Comparison of ENCODE assay signal across 16 cellular contexts in genomic region chr6:135251964-135252429, GRCh38.
A peak's percentile ranks its signal among the peaks of the same experiment; 100 is the strongest.
DNase-seq lines count a peak whose midpoint lies in the region; ATAC-seq, FAIRE-seq and TF ChIP-seq lines count a peak whose summit lies in the region.
"Had no signal": no experiment of that assay in that cellular context is flagged by ENCODE, and none has a peak within 500 bp of the region (broad histone marks: within the 10 kb centered on the region; RNA-seq: fewer than 3 reads in every experiment).

No MANE protein-coding gene starts in this region.

- in situ Hi-C loops in KBM-7 (cut with MboI; ENCODE audit: low pct_unique_long_range_greater_than_20kb, low sequenced_read_pairs): no loop called here

- no peak for TF ChIP-seq RAD21 in H1 (IDR thresholded peaks at IDR 0.05 in 1 of 2, conservative IDR thresholded peaks at IDR 0.05 in 1 of 2; ENCODE audit: low read depth in 2 of 2, low read length in 2 of 2)

- peak overlapping the region; percentile 77; the same call in 1 of the 2 replicates for H2BK20ac ChIP-seq in H1 (ENCODE audit: low read length)

- peak; percentile 54 for DNase-seq in activated CD4-positive, alpha-beta T cell treated with anti-CD3 and anti-CD28 coated beads for 36 hours
- DNase-seq in activated CD4-positive, alpha-beta T cell treated with anti-CD3 and anti-CD28 coated beads, Interleukin-2, amount 50 U/mL, for 4 hours: no peak
- DNase-seq in KBM-7 (peak; percentile 48), H1 (ENCODE audit: low read depth in 1 of 2, low spot score in 2 of 2) (no peak), osteoblast (ENCODE audit: insufficient read length, low spot score, missing footprints) (no peak), T-helper 9 cell (no peak), Right ventricle myocardium inferior (ENCODE audit: missing footprints) (no peak)
- DNase-seq: ACHN; activated effector memory CD4-positive, alpha-beta T cell treated with Interleukin-2 at 50 U/mL for 16 hours; foreskin melanocyte; left ventricle myocardium inferior; stimulated activated CD4-positive, alpha-beta T cell treated with anti-CD3 and anti-CD28 coated beads, Interleukin-4, amount 100 ng/mL, for 4 hours had no signal

- H3K36me3 ChIP-seq in H1 (ENCODE audit: control insufficient read depth in 2 of 4, insufficient read depth in 4 of 4, low read length in 3 of 4) (no peaks in the 10 kb centered on the region), osteoblast (ENCODE audit: insufficient read depth, low read length) (no peaks in the 10 kb centered on the region)
- H3K36me3 ChIP-seq: left ventricle myocardium inferior, suprapubic skin had no signal

- WGBS in H1 (ENCODE audit: extremely low coverage in 1 of 2, insufficient coverage in 1 of 2, insufficient read length in 1 of 2, insufficient replicate concordance in 2 of 2, low coverage in 1 of 2, low lambda C conversion rate in 2 of 2, missing lambda C conversion rate in 1 of 2), 2 experiments: 67% methylated on average over 8 of the region's 8 CpGs; no CpG with 5 or more reads in 1 of the 2 experiments

- H3K18ac ChIP-seq in H1 (ENCODE audit: extremely low read depth, low read length): peak overlapping the region; percentile 95

- no peaks in the 10 kb centered on the region for H3K9me3 Mint-ChIP-seq in activated CD4-positive, alpha-beta T cell treated with anti-CD3 and anti-CD28 coated beads for 36 hours (ENCODE audit: low read depth)
- H3K9me3 Mint-ChIP-seq: IgD-negative memory B cell had no signal

- H3K14ac ChIP-seq in H1 (ENCODE audit: insufficient read length): no peak overlapping the region

- peak overlapping the region; percentile 69 for H4K91ac ChIP-seq in H1 (replicated peaks; ENCODE audit: insufficient read length, low read length)

- H3K4me3 Mint-ChIP-seq in activated CD4-positive, alpha-beta T cell treated with anti-CD3 and anti-CD28 coated beads for 36 hours: no peak overlapping the region
- H3K4me3 Mint-ChIP-seq: IgD-negative memory B cell had no signal

- H2AFZ ChIP-seq in H1 (ENCODE audit: low read length): no peak overlapping the region
- peak overlapping the region; percentile 30 for H2AFZ ChIP-seq in osteoblast (ENCODE audit: low read length)

- H3K27ac Mint-ChIP-seq in activated CD4-positive, alpha-beta T cell treated with anti-CD3 and anti-CD28 coated beads for 36 hours: no peak overlapping the region
- H3K27ac Mint-ChIP-seq: IgD-negative memory B cell had no signal

- no peak overlapping the region for H2BK15ac ChIP-seq in H1 (ENCODE audit: low read length)

- H3K36me3 Mint-ChIP-seq in activated CD4-positive, alpha-beta T cell treated with anti-CD3 and anti-CD28 coated beads for 36 hours (ENCODE audit: low read depth): no peaks in the 10 kb centered on the region
- H3K36me3 Mint-ChIP-seq: IgD-negative memory B cell had no signal

- no peaks in the 10 kb centered on the region for H3K27me3 ChIP-seq in H1 (replicated peaks in 1 of 4; ENCODE audit: control insufficient read depth in 3 of 4, extremely low read depth in 1 of 4, insufficient read depth in 3 of 4, low read length in 3 of 4)
- H3K27me3 ChIP-seq in osteoblast (ENCODE audit: insufficient read depth, low read length): no peaks in the 10 kb centered on the region
- H3K27me3 ChIP-seq: suprapubic skin had no signal

- H3K56ac ChIP-seq in H1 (replicated peaks; ENCODE audit: insufficient read length, low read depth, low read length): peak overlapping the region; percentile 44

- H3K4me3 ChIP-seq in H1 (ENCODE audit: extremely low read depth in 1 of 4, insufficient read depth in 2 of 4, low read depth in 3 of 4, low read length in 4 of 4) (peak overlapping the region in 1 of 4 experiments; percentile 35; a peak in 1 of 8 replicates), osteoblast (ENCODE audit: insufficient read depth, low read length) (no peak overlapping the region)
- H3K4me3 ChIP-seq: left ventricle myocardium inferior, suprapubic skin had no signal

- no peaks in the 10 kb centered on the region for H3K79me2 ChIP-seq in H1 (ENCODE audit: control insufficient read depth in 1 of 2, insufficient read depth in 2 of 2, low read length in 2 of 2)
- H3K79me2 ChIP-seq in osteoblast (ENCODE audit: insufficient read depth, low read length): no peaks in the 10 kb centered on the region

- H3K23me2 ChIP-seq in H1 (ENCODE audit: low read depth, low read length): no peaks in the 10 kb centered on the region

- H2BK5ac ChIP-seq in H1 (ENCODE audit: low read depth, low read length): peak overlapping the region; percentile 48; the same call in 1 of the 2 replicates

- H2AK5ac ChIP-seq in H1 (ENCODE audit: low read depth, low read length): no peak overlapping the region

- no peak overlapping the region for H4K8ac ChIP-seq in H1 (ENCODE audit: extremely low read depth, insufficient read depth, low read length)

- no peak for TF ChIP-seq EP300 in H1 (IDR thresholded peaks at IDR 0.05; ENCODE audit: borderline replicate concordance in 1 of 2, low read depth in 2 of 2, low read length in 2 of 2)

- ATAC-seq in activated CD4-positive, alpha-beta T cell treated with anti-CD3 and anti-CD28 coated beads for 36 hours: peak; percentile 91
- no peak for ATAC-seq in Right ventricle myocardium inferior
- ATAC-seq in HG02763 (IDR thresholded peaks at IDR 0.05; ENCODE audit: unreplicated experiment): no peak

- H3K4me2 ChIP-seq in H1 (ENCODE audit: insufficient read depth in 1 of 2, low read depth in 2 of 2, low read length in 2 of 2) (peak overlapping the region in 1 of 2 experiments; percentile 64; a peak in 2 of 4 replicates), osteoblast (ENCODE audit: insufficient read depth, low read length) (no peak overlapping the region)

- no peaks in the 10 kb centered on the region for H3K9me3 ChIP-seq in H1 (ENCODE audit: insufficient read depth in 2 of 2, low read depth in 1 of 2, low read length in 1 of 2)
- no peaks in the 10 kb centered on the region for H3K9me3 ChIP-seq in osteoblast (ENCODE audit: low read depth, low read length)
- H3K9me3 ChIP-seq: left ventricle myocardium inferior, suprapubic skin had no signal

- H3K27ac ChIP-seq in H1 (ENCODE audit: low read depth, low read length) (no peak overlapping the region), osteoblast (ENCODE audit: low read depth, low read length) (no peak overlapping the region)
- H3K27ac ChIP-seq: left ventricle myocardium inferior, suprapubic skin had no signal

- H3K27me3 Mint-ChIP-seq in activated CD4-positive, alpha-beta T cell treated with anti-CD3 and anti-CD28 coated beads for 36 hours: no peaks in the 10 kb centered on the region
- H3K27me3 Mint-ChIP-seq: IgD-negative memory B cell had no signal

- no peak for FAIRE-seq in H1 (lab: Jason Lieb, UNC)
- FAIRE-seq: GM18507 had no signal

- no peak for TF ChIP-seq POLR2A in H1 (IDR thresholded peaks at IDR 0.05; ENCODE audit: control extremely low read depth in 1 of 2, low read depth in 2 of 2, low read length in 2 of 2)

- H4K20me1 ChIP-seq in H1 (replicated peaks in 1 of 2; ENCODE audit: control insufficient read depth in 1 of 2, insufficient read depth in 2 of 2, low read length in 2 of 2) (no peaks in the 10 kb centered on the region), osteoblast (ENCODE audit: insufficient read depth, low read length) (no peaks in the 10 kb centered on the region)

- peak overlapping the region; percentile 49 for H4K5ac ChIP-seq in H1 (ENCODE audit: insufficient read length, low read depth, low read length)

- H3K4me1 Mint-ChIP-seq in activated CD4-positive, alpha-beta T cell treated with anti-CD3 and anti-CD28 coated beads for 36 hours: peaks cover 3% of the 10 kb centered on the region

- no peaks in the 10 kb centered on the region for H3K79me1 ChIP-seq in H1 (ENCODE audit: low read depth, low read length)

- no peak overlapping the region for H3K9ac ChIP-seq in H1 (replicated peaks in 1 of 4; ENCODE audit: extremely low read depth in 1 of 4, low read depth in 3 of 4, low read length in 3 of 4)

- H3K23ac ChIP-seq in H1 (ENCODE audit: insufficient read length): no peak overlapping the region

- intact Hi-C loops in activated CD4-positive, alpha-beta T cell treated with anti-CD3 and anti-CD28 coated beads for 36 hours (cut with DNase I, micrococcal nuclease): no loop called here
- intact Hi-C loops in Right ventricle myocardium inferior (cut with DNase I): no loop called here

- no peak for TF ChIP-seq CTCF in H1 (IDR thresholded peaks at IDR 0.05; ENCODE audit: control extremely low read depth in 1 of 3, insufficient read depth in 1 of 3, low read depth in 1 of 3, low read length in 3 of 3)
- TF ChIP-seq CTCF in osteoblast (IDR thresholded peaks at IDR 0.05; ENCODE audit: extremely low read depth, low read depth, low read length): no peak

- H3K4ac ChIP-seq in H1 (replicated peaks; ENCODE audit: insufficient read length, low read depth, low read length): peak overlapping the region; percentile 20

- peak overlapping the region; percentile 85 for H2BK120ac ChIP-seq in H1 (replicated peaks; ENCODE audit: low read depth, low read length)

- no peak overlapping the region for H2BK12ac ChIP-seq in H1 (ENCODE audit: low read depth, low read length)

- CTCF ChIA-PET in activated CD4-positive, alpha-beta T cell treated with anti-CD3 and anti-CD28 coated beads for 36 hours (lab: Charles Lee): no interaction called here
- CTCF ChIA-PET in H1 (lab: Charles Lee; ENCODE audit: partially characterized antibody): interaction anchor here (1.5 kb wide), 1 partner anchor 107 kb away, joined by 3 read pairs; no protein-coding TSS in a partner anchor

- POLR2A ChIA-PET in activated CD4-positive, alpha-beta T cell treated with anti-CD3 and anti-CD28 coated beads for 36 hours (lab: Charles Lee): no interaction called here
- POLR2A ChIA-PET in H1 (lab: Charles Lee; ENCODE audit: partially characterized antibody): interaction anchor here (1.4 to 3.5 kb wide), 3 partner anchors 15 to 71 kb away, joined by 3 to 20 read pairs (median 8); partner anchors contain the start of gene MYB

- H3K4me1 ChIP-seq in H1 (replicated peaks in 1 of 4; ENCODE audit: control insufficient read depth in 3 of 4, insufficient read depth in 4 of 4, low read length in 3 of 4) (peaks cover 4 to 30% (median 27%) of the 10 kb centered on the region in 4 experiments), osteoblast (ENCODE audit: insufficient read depth, low read length) (no peaks in the 10 kb centered on the region)
- H3K4me1 ChIP-seq: left ventricle myocardium inferior, suprapubic skin had no signal

TF ChIP-seq in H1, 55 proteins besides CTCF, POLR2A, EP300 and RAD21 (continues in another document):
- TF ChIP-seq TAF1 (IDR thresholded peaks at IDR 0.05; ENCODE audit: low read depth, low read length) (no peak), JUN (IDR thresholded peaks at IDR 0.05; ENCODE audit: low read depth, low read length) (no peak), BRCA1 (IDR thresholded peaks at IDR 0.05; ENCODE audit: low read depth, low read length) (no peak)

Comparison
In these comparisons a context has a peak if more than half of its experiments do, and no peak if none do; other contexts are left out.
1. DNase-seq: peak in activated CD4-positive, alpha-beta T cell treated with anti-CD3 and anti-CD28 coated beads for 36 hours (single experiment) and KBM-7 (single experiment); none in activated CD4-positive, alpha-beta T cell treated with anti-CD3 and anti-CD28 coated beads, Interleukin-2, amount 50 U/mL, for 4 hours (0 of 2), H1 (0 of 2), osteoblast (single experiment), T-helper 9 cell (single experiment) and Right ventricle myocardium inferior (single experiment).